ENCODE assay signal across 26 cellular contexts in the genomic region with DNA sequence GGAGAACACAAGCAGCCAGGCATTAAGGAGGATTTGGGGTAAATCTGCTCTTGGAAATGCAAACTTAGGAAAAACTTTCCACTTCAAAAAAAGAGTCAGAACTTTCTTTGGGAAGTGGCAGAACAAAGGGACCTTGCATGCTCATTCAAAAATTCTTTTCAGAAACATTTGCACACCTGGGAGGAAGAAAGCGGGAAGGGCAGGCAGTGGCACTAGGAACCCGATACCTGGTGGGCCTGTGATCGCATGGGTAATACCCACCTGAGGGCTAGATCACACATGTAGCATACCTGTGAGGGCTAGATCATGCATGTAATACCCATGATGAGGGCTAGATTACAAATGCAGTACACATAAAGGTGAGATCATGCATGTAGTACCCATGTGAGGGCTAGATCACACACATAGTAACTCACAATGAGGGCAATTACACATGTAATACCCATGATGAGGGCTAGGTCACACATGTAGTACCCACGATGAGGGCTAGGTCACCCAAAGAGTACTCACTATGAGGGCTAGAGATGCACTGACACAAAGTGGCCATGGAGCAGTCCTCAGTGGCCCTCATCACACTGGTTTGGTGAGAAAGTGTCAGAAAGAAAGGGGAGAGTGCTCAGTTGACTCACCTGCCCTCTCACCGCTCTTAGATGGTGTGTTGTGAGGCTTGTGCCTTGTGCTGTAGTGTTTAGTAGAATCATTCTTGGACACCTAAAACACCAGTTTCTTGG.
"Had no signal": no experiment of that assay in that cellular context is flagged by ENCODE, and none has a peak within 500 bp of the region (broad histone marks: within the 10 kb centered on the region; RNA-seq: fewer than 3 reads in every experiment).

No MANE protein-coding gene starts in this region.

- H3K4me2 ChIP-seq: smooth muscle cell had no signal

- H3K27me3 ChIP-seq: neutrophil, ovary, right atrium auricular region, right lobe of liver, tibial nerve had no signal

- H3K27ac Mint-ChIP-seq: immature natural killer cell; naive thymus-derived CD8-positive, alpha-beta T cell; nephron; progenitor cell of endocrine pancreas; stimulated activated memory B cell treated with anti-CD40 and anti-IgM and Interleukin-4, amounts not matched to agents 10 μg/mL and 1 μg/mL and 100 μg/mL, for 72 hours; type B pancreatic cell had no signal

- H3K9me3 Mint-ChIP-seq: nephron; neural crest cell; stimulated activated naive CD8-positive, alpha-beta T cell treated with anti-CD3 and anti-CD28 coated beads, Interleukin-15, amount 100 ng/mL, for 72 hours; type B pancreatic cell had no signal

- H3K27me3 Mint-ChIP-seq: progenitor cell of endocrine pancreas; stimulated activated memory B cell treated with anti-CD40 and anti-IgM and Interleukin-4, amounts not matched to agents 10 μg/mL and 1 μg/mL and 100 μg/mL, for 72 hours; stimulated activated naive CD8-positive, alpha-beta T cell treated with anti-CD3 and anti-CD28 coated beads, Interleukin-15, amount 100 ng/mL, for 72 hours; type B pancreatic cell had no signal

- H3K4me1 ChIP-seq: left ventricle myocardium inferior, right atrium auricular region, right lobe of liver, tibial nerve had no signal

- H3K36me3 ChIP-seq: left ventricle myocardium inferior, neutrophil, ovary, right atrium auricular region, right lobe of liver, tibial nerve had no signal

- H3K4me3 ChIP-seq: left ventricle myocardium inferior, lung, ovary, right atrium auricular region, right lobe of liver, smooth muscle cell, tibial nerve had no signal

- H3K36me3 Mint-ChIP-seq: immature natural killer cell; naive thymus-derived CD8-positive, alpha-beta T cell; stimulated activated memory B cell treated with anti-CD40 and anti-IgM and Interleukin-4, amounts not matched to agents 10 μg/mL and 1 μg/mL and 100 μg/mL, for 72 hours; type B pancreatic cell had no signal

- DNase-seq: hypothalamus; immature natural killer cell; kidney; left ventricle myocardium inferior; naive thymus-derived CD8-positive, alpha-beta T cell; occipital lobe; ovary; right lobe of liver; stimulated activated CD4-positive, alpha-beta T cell treated with anti-CD3 and anti-CD28 coated beads, Interleukin-1b, Interleukin-23, amount 100 ng/mL, for 48 hours; stimulated activated CD4-positive, alpha-beta T cell treated with anti-CD3 and anti-CD28 coated beads, Interleukin-2, amount 100 ng/mL, for 48 hours; stimulated activated CD4-positive, alpha-beta T cell treated with anti-CD3 and anti-CD28 coated beads, Interleukin-4, amount 100 ng/mL, for 4 hours; stimulated activated CD8-positive, alpha-beta memory T cell treated with anti-CD3 and anti-CD28 coated beads, Interleukin-4, amount 100 ng/mL, for 48 hours; stimulated activated naive CD4-positive, alpha-beta T cell treated with Interleukin-2 at 50 U/mL for 16 hours; stimulated activated naive CD8-positive, alpha-beta T cell treated with anti-CD3 and anti-CD28 coated beads, Interleukin-15, amount 100 ng/mL, for 72 hours; substantia nigra had no signal

- H3K4me1 Mint-ChIP-seq: immature natural killer cell; naive thymus-derived CD8-positive, alpha-beta T cell; nephron; stimulated activated memory B cell treated with anti-CD40 and anti-IgM and Interleukin-4, amounts not matched to agents 10 μg/mL and 1 μg/mL and 100 μg/mL, for 72 hours; stimulated activated naive CD8-positive, alpha-beta T cell treated with anti-CD3 and anti-CD28 coated beads, Interleukin-15, amount 100 ng/mL, for 72 hours had no signal

- H3K9me3 ChIP-seq: left ventricle myocardium inferior, neutrophil, ovary, right atrium auricular region, right lobe of liver, tibial nerve had no signal

- FAIRE-seq: islet of Langerhans, kidney had no signal

- H3K27ac ChIP-seq: left ventricle myocardium inferior, neutrophil, ovary, right atrium auricular region, right lobe of liver, tibial nerve had no signal

- H3K4me3 Mint-ChIP-seq: immature natural killer cell; naive thymus-derived CD8-positive, alpha-beta T cell; nephron; neural crest cell; stimulated activated memory B cell treated with anti-CD40 and anti-IgM and Interleukin-4, amounts not matched to agents 10 μg/mL and 1 μg/mL and 100 μg/mL, for 72 hours; stimulated activated naive CD8-positive, alpha-beta T cell treated with anti-CD3 and anti-CD28 coated beads, Interleukin-15, amount 100 ng/mL, for 72 hours; type B pancreatic cell had no signal
